ENCODE assay signal across 8 cellular contexts in genomic region chr18:8608795-8609673, GRCh38. TPM values are rescaled to one million over a fixed set of nuclear protein-coding genes. Genes with fewer than 3 reads are reported as not detected.
DNase-seq lines count a peak whose midpoint lies in the region; ATAC-seq and TF ChIP-seq lines count a peak whose summit lies in the region.

Gene RAB12 (plus strand): TSS chr18:8609437. CDS start chr18:8609440, 3 bp downstream.

- H3F3A ChIP-seq in PC-3 (ENCODE audit: low read length, unreplicated experiment): no peaks in the 10 kb centered on the region

- no peak within 1 kb of the TSS for H3K27ac ChIP-seq in PC-3 (ENCODE audit: low read length)
- peak within 1 kb of the TSS; percentile 80 for H3K27ac ChIP-seq in muscle layer of colon (ENCODE audit: low read depth, low read length)

- POLR2A ChIA-PET in PC-3 (lab: Charles Lee; ENCODE audit: unreplicated experiment): interaction anchor here (0.7 kb wide), 1 partner anchor 282 kb away, joined by 26 read pairs; no protein-coding TSS in a partner anchor

- no peaks in the 10 kb centered on the region for H3K36me3 ChIP-seq in PC-3 (ENCODE audit: low read depth, low read length)
- no peaks in the 10 kb centered on the region for H3K36me3 ChIP-seq in muscle layer of colon (ENCODE audit: insufficient read depth, low read length)

- CTCF ChIA-PET in PC-3 (lab: Charles Lee): interaction anchor here (0.6 to 1.2 kb wide), 7 partner anchors 9 to 1515 kb away, joined by 3 to 7 read pairs (median 4); no protein-coding TSS in a partner anchor

- H3K4me1 ChIP-seq in PC-3 (ENCODE audit: insufficient read depth, low read length) (peaks cover 23% of the 10 kb centered on the region), muscle layer of colon (ENCODE audit: insufficient read depth, low read length) (peaks cover 38% of the 10 kb centered on the region)

- peaks cover 44% of the 10 kb centered on the region for H3K79me2 ChIP-seq in PC-3 (ENCODE audit: low read length)

- peak within 1 kb of the TSS; percentile 93 for H3K4me2 ChIP-seq in PC-3 (ENCODE audit: low read length)

- BruUV-seq in PC-3 (replicated peaks; lab: Mats Ljungman, UMichigan): no TSS peak

- peak; percentile 58 for DNase-seq in COLO829 (ENCODE audit: low spot score)
- peak; percentile 86 for DNase-seq in HuH-7.5 (ENCODE audit: low spot score)
- peak; percentile 82 for DNase-seq in PC-3
- DNase-seq in activated T-cell treated with anti-CD3 and anti-CD28 coated beads for 48 hours (ENCODE audit: low read depth): peak; percentile 86
- DNase-seq in erythroblast (lab: John Stamatoyannopoulos, UW): peak; percentile 94 to 96
- DNase-seq in stimulated activated CD8-positive, alpha-beta memory T cell treated with anti-CD3 and anti-CD28 coated beads, Interleukin-7, amount 100 ng/mL, for 1 hour (ENCODE audit: low read depth in 2 of 2): peak; percentile 68 to 70

- no peaks in the 10 kb centered on the region for H3K9me2 ChIP-seq in PC-3 (replicated peaks; ENCODE audit: low read length)

- H3K4me3 ChIP-seq in PC-3 (ENCODE audit: low read length) (peak within 1 kb of the TSS; percentile 88), muscle layer of colon (ENCODE audit: low read depth in 1 of 2, low read length in 2 of 2) (peak within 1 kb of the TSS; percentile 83 to 96)

- H3K27me3 ChIP-seq in PC-3 (ENCODE audit: low read length) (no peaks in the 10 kb centered on the region), muscle layer of colon (ENCODE audit: control insufficient read depth in 1 of 2, insufficient read depth in 2 of 2, low read length in 2 of 2) (no peaks in the 10 kb centered on the region)

- ATAC-seq in GM21390 (IDR thresholded peaks at IDR 0.05; ENCODE audit: unreplicated experiment) (peak; percentile 67), PC-3 (peak; percentile 88)

- peaks cover 32% of the 10 kb centered on the region for H4K20me1 ChIP-seq in PC-3 (ENCODE audit: low read length)

- intact Hi-C loops in PC-3 (cut with micrococcal nuclease): no loop called here

- H3K9me3 ChIP-seq in PC-3 (ENCODE audit: low read length): no peaks in the 10 kb centered on the region
- H3K9me3 ChIP-seq in muscle layer of colon (ENCODE audit: low read length): no peaks in the 10 kb centered on the region

- TF ChIP-seq CTCF in PC-3 (conservative IDR thresholded peaks at IDR 0.05; ENCODE audit: low read depth, low read length): peak; percentile 43; the same call in 1 of the 2 replicates

- peak within 1 kb of the TSS; percentile 86 for H3K9ac ChIP-seq in PC-3 (ENCODE audit: low read length)
- peak within 1 kb of the TSS; percentile 74 for H3K9ac ChIP-seq in muscle layer of colon (ENCODE audit: low read length)

- peak; percentile 22 for TF ChIP-seq POLR2A in erythroblast (IDR thresholded peaks at IDR 0.05; ENCODE audit: low read length)

- H2AFZ ChIP-seq in PC-3 (ENCODE audit: low read length): peak within 1 kb of the TSS; percentile 94

RNA-seq across cellular contexts. Expression of gene RAB12, which starts in this region (rescaled TPM):
- total RNA-seq in PC-3 (2014; rRNA removed): 50.9 and 54.9 TPM in 2 replicates
